Comparison of ENCODE assay signal across 9 cellular contexts in the genomic region with DNA sequence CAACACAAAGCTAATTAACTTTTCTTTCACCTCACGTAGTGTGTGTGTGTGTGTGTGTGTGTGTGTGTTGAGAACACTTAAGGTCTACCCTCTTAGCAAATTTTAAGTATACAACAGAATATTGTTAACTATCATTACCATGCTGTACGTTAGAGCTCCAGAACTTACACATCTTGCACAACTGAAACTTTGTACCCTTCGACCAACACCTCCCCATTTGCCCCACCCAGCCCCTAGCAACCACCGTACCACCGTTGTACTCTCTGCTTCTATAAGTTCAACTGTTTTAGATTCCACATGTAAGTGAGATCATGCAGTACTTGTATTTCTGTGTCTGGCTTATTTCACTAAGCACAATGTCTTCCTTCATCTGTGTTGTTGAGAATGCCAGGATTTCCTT.
"Had no signal": no experiment of that assay in that cellular context is flagged by ENCODE, and none has a peak within 500 bp of the region (broad histone marks: within the 10 kb centered on the region; RNA-seq: fewer than 3 reads in every experiment).

No MANE protein-coding gene starts in this region.

- H3K36me3 ChIP-seq: HAP-1 had no signal

- ATAC-seq: GM23338, HCT116, K562 had no signal

- H3K4me1 ChIP-seq: HAP-1 had no signal

- H2AFZ ChIP-seq: GM23338 had no signal

- H3K4me3 ChIP-seq: GM23338, HAP-1, K562 had no signal

- FAIRE-seq: H1, H54, K562 had no signal

- H3K4me2 ChIP-seq: GM23338 had no signal

- H3K27ac ChIP-seq: HL-60 had no signal

- DNase-seq: HFFc6, IMR-90 had no signal
